1 cellular context compared by ENCODE assay signal in genomic region chr19:1383014-1383310, GRCh38.
TF ChIP-seq lines count a peak whose summit lies in the region.

No MANE protein-coding gene starts in this region.

TF ChIP-seq in H1, 55 proteins besides CTCF, POLR2A, EP300 and RAD21:
- TF ChIP-seq YY1 (IDR thresholded peaks at IDR 0.05; ENCODE audit: low read depth, low read length) = no peak
- no peak for TF ChIP-seq TAF1 (IDR thresholded peaks at IDR 0.05; ENCODE audit: low read depth, low read length)
